Comparison of ENCODE assay signal across 1 cellular context in genomic region chr3:9782777-9783176, GRCh38.
TF ChIP-seq lines count a peak whose summit lies in the region.

No MANE protein-coding gene starts in this region.

TF ChIP-seq in WTC11, 78 proteins besides CTCF, POLR2A, EP300 and RAD21 (continued from another document):
- no peak for TF ChIP-seq PREB (CRISPR knock-in tag; IDR thresholded peaks at IDR 0.05; ENCODE audit: borderline replicate concordance)
- TF ChIP-seq FOXJ3 (CRISPR knock-in tag; IDR thresholded peaks at IDR 0.05; ENCODE audit: borderline replicate concordance) = no peak
- no peak for TF ChIP-seq E2F5 (CRISPR knock-in tag; IDR thresholded peaks at IDR 0.05)
- no peak for TF ChIP-seq ZNF138 (CRISPR knock-in tag; conservative IDR thresholded peaks at IDR 0.05)
